ENCODE assay signal across 10 cellular contexts in genomic region chr17:80790981-80791742, GRCh38.
DNase-seq lines count a peak whose midpoint lies in the region; ATAC-seq and TF ChIP-seq lines count a peak whose summit lies in the region.
"Had no signal": no experiment of that assay in that cellular context is flagged by ENCODE, and none has a peak within 500 bp of the region (broad histone marks: within the 10 kb centered on the region; RNA-seq: fewer than 3 reads in every experiment).

No MANE protein-coding gene starts in this region.

- TF ChIP-seq POLR2A in stomach (IDR thresholded peaks at IDR 0.05) (no peak), heart left ventricle (IDR thresholded peaks at IDR 0.05) (no peak)

- CTCF ChIA-PET in activated CD4-positive, alpha-beta T cell treated with anti-CD3 and anti-CD28 coated beads, Interleukin-2, amount 10 ng/mL, durations not matched to agents 7 days and 5 days (lab: Charles Lee): interaction anchor here (0.6 to 1.6 kb wide), 8 partner anchors 9 to 90 kb away, joined by 3 to 6 read pairs (median 3); no protein-coding TSS in a partner anchor
- CTCF ChIA-PET in activated CD8-positive, alpha-beta T cell treated with anti-CD3 and anti-CD28 coated beads, Interleukin-2, amount 10 ng/mL, durations not matched to agents 7 days and 5 days (lab: Charles Lee): interaction anchor here (0.6 to 3.6 kb wide), 20 partner anchors 10 to 215 kb away, joined by 3 to 44 read pairs (median 4); no protein-coding TSS in a partner anchor

- TF ChIP-seq CTCF in stomach (IDR thresholded peaks at IDR 0.05) (no peak), heart left ventricle (IDR thresholded peaks at IDR 0.05) (no peak), GM10266 (IDR thresholded peaks at IDR 0.05; ENCODE audit: control insufficient read depth, insufficient read depth, low read depth, missing control alignments) (no peak)

- H3K4me1 Mint-ChIP-seq in activated CD4-positive, alpha-beta T cell treated with anti-CD3 and anti-CD28 coated beads, Interleukin-2, amount 10 ng/mL, durations not matched to agents 7 days and 5 days: peaks cover 91% of the 10 kb centered on the region
- H3K4me1 Mint-ChIP-seq in activated CD8-positive, alpha-beta T cell treated with anti-CD3 and anti-CD28 coated beads, Interleukin-2, amount 10 ng/mL, durations not matched to agents 7 days and 5 days (ENCODE audit: low read depth): peaks cover 82% of the 10 kb centered on the region
- peaks cover 33 to 43% of the 10 kb centered on the region in 2 donors for H3K4me1 Mint-ChIP-seq in immature natural killer cell

- peak; percentile 40 for ATAC-seq in activated CD8-positive, alpha-beta T cell treated with anti-CD3 and anti-CD28 coated beads, Interleukin-2, amount 10 ng/mL, durations not matched to agents 7 days and 5 days
- no peak for ATAC-seq in heart left ventricle
- no peak for ATAC-seq in HG03139 (IDR thresholded peaks at IDR 0.05; ENCODE audit: unreplicated experiment)

- H3K36me3 Mint-ChIP-seq in activated CD4-positive, alpha-beta T cell treated with anti-CD3 and anti-CD28 coated beads, Interleukin-2, amount 10 ng/mL, durations not matched to agents 7 days and 5 days (ENCODE audit: low read depth): peaks cover 72% of the 10 kb centered on the region
- peaks cover 59% of the 10 kb centered on the region for H3K36me3 Mint-ChIP-seq in activated CD8-positive, alpha-beta T cell treated with anti-CD3 and anti-CD28 coated beads, Interleukin-2, amount 10 ng/mL, durations not matched to agents 7 days and 5 days (ENCODE audit: low read depth)
- peaks cover 10 to 26% (median 12%) of the 10 kb centered on the region in 3 donors for H3K36me3 Mint-ChIP-seq in immature natural killer cell

- peak overlapping the region; percentile 83 for H3K4me3 Mint-ChIP-seq in activated CD4-positive, alpha-beta T cell treated with anti-CD3 and anti-CD28 coated beads, Interleukin-2, amount 10 ng/mL, durations not matched to agents 7 days and 5 days
- H3K4me3 Mint-ChIP-seq in activated CD8-positive, alpha-beta T cell treated with anti-CD3 and anti-CD28 coated beads, Interleukin-2, amount 10 ng/mL, durations not matched to agents 7 days and 5 days: peak overlapping the region; percentile 71
- peak overlapping the region in 2 of 5 donors; percentile 4 to 50 for H3K4me3 Mint-ChIP-seq in immature natural killer cell

- POLR2A ChIA-PET in activated CD4-positive, alpha-beta T cell treated with anti-CD3 and anti-CD28 coated beads, Interleukin-2, amount 10 ng/mL, durations not matched to agents 7 days and 5 days (lab: Charles Lee): interaction anchor here (0.5 to 1.5 kb wide), 4 partner anchors 10 to 336 kb away, joined by 3 to 7 read pairs (median 4); no protein-coding TSS in a partner anchor
- POLR2A ChIA-PET in activated CD8-positive, alpha-beta T cell treated with anti-CD3 and anti-CD28 coated beads, Interleukin-2, amount 10 ng/mL, durations not matched to agents 7 days and 5 days (lab: Charles Lee): interaction anchor here (0.7 to 3.7 kb wide), 16 partner anchors 10 to 368 kb away, joined by 3 to 41 read pairs (median 4); no protein-coding TSS in a partner anchor

- peaks cover 19% of the 10 kb centered on the region for H3K9me3 Mint-ChIP-seq in activated CD4-positive, alpha-beta T cell treated with anti-CD3 and anti-CD28 coated beads, Interleukin-2, amount 10 ng/mL, durations not matched to agents 7 days and 5 days
- peaks cover 4% of the 10 kb centered on the region for H3K9me3 Mint-ChIP-seq in activated CD8-positive, alpha-beta T cell treated with anti-CD3 and anti-CD28 coated beads, Interleukin-2, amount 10 ng/mL, durations not matched to agents 7 days and 5 days (ENCODE audit: insufficient read depth)
- H3K9me3 Mint-ChIP-seq in immature natural killer cell: no peaks in the 10 kb centered on the region

- H3K4me1 ChIP-seq in stomach: peaks cover 17 to 67% (median 31%) of the 10 kb centered on the region in 4 donors
- peaks cover 0 to 54% (median 22%) of the 10 kb centered on the region in 12 donors for H3K4me1 ChIP-seq in heart left ventricle
- H3K4me1 ChIP-seq: breast epithelium had no signal

- peak; percentile 63 for DNase-seq in activated CD4-positive, alpha-beta T cell treated with anti-CD3 and anti-CD28 coated beads, Interleukin-2, amount 10 ng/mL, durations not matched to agents 7 days and 5 days
- no peak for DNase-seq in activated CD4-positive, alpha-beta T cell treated with anti-CD3 and anti-CD28 coated beads for 4 hours
- no peak for DNase-seq in activated CD8-positive, alpha-beta T cell treated with anti-CD3 and anti-CD28 coated beads, Interleukin-2, amount 10 ng/mL, durations not matched to agents 7 days and 5 days
- DNase-seq in immature natural killer cell: no peak
- no peak for DNase-seq in stomach
- DNase-seq in heart left ventricle: no peak
- DNase-seq in GM10266 (ENCODE audit: extremely low spot score): no peak
- DNase-seq: MV-4-11 had no signal

- H3K9me3 ChIP-seq in stomach (no peaks in the 10 kb centered on the region), heart left ventricle (no peaks in the 10 kb centered on the region)
- H3K9me3 ChIP-seq: breast epithelium had no signal

- no peak overlapping the region for H3K4me3 ChIP-seq in stomach
- no peak overlapping the region for H3K4me3 ChIP-seq in heart left ventricle
- H3K4me3 ChIP-seq: breast epithelium had no signal

- H3K27me3 Mint-ChIP-seq in activated CD4-positive, alpha-beta T cell treated with anti-CD3 and anti-CD28 coated beads, Interleukin-2, amount 10 ng/mL, durations not matched to agents 7 days and 5 days: no peaks in the 10 kb centered on the region
- H3K27me3 Mint-ChIP-seq in activated CD8-positive, alpha-beta T cell treated with anti-CD3 and anti-CD28 coated beads, Interleukin-2, amount 10 ng/mL, durations not matched to agents 7 days and 5 days (ENCODE audit: low read depth): no peaks in the 10 kb centered on the region
- H3K27me3 Mint-ChIP-seq in immature natural killer cell (ENCODE audit: low read depth in 3 of 3): peaks cover 0 to 5% (median 2%) of the 10 kb centered on the region in 3 donors

- WGBS in stomach, 5 donors: 70 to 78% (median 76%) methylated on average over 10 of the region's 10 CpGs
- WGBS in heart left ventricle, 4 donors: 79 to 85% (median 81%) methylated on average over 10 of the region's 10 CpGs

- intact Hi-C loops in stomach (cut with DNase I; ENCODE audit: low total_unique reads): no loop called here
- intact Hi-C loops in heart left ventricle (cut with DNase I): loop anchor here in 1 of 10 donors (5.0 kb wide), 1 partner anchor 41 kb away; no protein-coding TSS in a partner anchor

- H3K27me3 ChIP-seq in stomach (no peaks in the 10 kb centered on the region), heart left ventricle (no peaks in the 10 kb centered on the region)
- H3K27me3 ChIP-seq: breast epithelium had no signal

- peak overlapping the region in 4 of 5 donors; percentile 54 to 82 (median 64) for H3K27ac ChIP-seq in stomach
- H3K27ac ChIP-seq in heart left ventricle: peak overlapping the region in 2 of 12 donors; percentile 4 to 24

- H3K36me3 ChIP-seq in stomach (no peaks in the 10 kb centered on the region), heart left ventricle (no peaks in the 10 kb centered on the region)
- H3K36me3 ChIP-seq: breast epithelium had no signal

- TF ChIP-seq EP300 in stomach (IDR thresholded peaks at IDR 0.05): no peak

- peak overlapping the region; percentile 99 for H3K27ac Mint-ChIP-seq in activated CD4-positive, alpha-beta T cell treated with anti-CD3 and anti-CD28 coated beads, Interleukin-2, amount 10 ng/mL, durations not matched to agents 7 days and 5 days
- H3K27ac Mint-ChIP-seq in activated CD8-positive, alpha-beta T cell treated with anti-CD3 and anti-CD28 coated beads, Interleukin-2, amount 10 ng/mL, durations not matched to agents 7 days and 5 days: peak overlapping the region; percentile 97
- H3K27ac Mint-ChIP-seq in immature natural killer cell: peak overlapping the region in 5 of 6 donors; percentile 18 to 86 (median 67)
